16 cellular contexts compared by ENCODE assay signal in the genomic region with DNA sequence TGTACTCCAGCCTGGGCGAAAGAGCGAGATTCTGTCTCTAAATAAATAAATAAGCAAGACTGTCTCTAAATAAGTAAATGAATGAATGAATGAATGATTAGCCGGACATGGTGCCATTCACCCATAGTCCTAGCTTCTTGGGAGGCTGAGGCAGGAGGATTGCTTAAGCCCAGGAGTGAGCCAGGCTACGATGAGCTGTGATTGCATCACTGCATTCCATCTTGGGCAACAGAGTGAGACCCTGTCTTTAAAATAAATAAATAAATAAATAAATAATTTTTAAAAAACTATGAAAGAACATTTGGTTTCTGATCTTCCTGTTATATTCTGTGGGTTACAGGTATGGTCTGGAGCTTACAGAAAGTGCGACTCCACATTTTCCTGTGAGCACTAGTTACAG.
DNase-seq lines count a peak whose midpoint lies in the region; TF ChIP-seq lines count a peak whose summit lies in the region.
"Had no signal": no experiment of that assay in that cellular context is flagged by ENCODE, and none has a peak within 500 bp of the region (broad histone marks: within the 10 kb centered on the region; RNA-seq: fewer than 3 reads in every experiment).

No MANE protein-coding gene starts in this region.

- DNase-seq in EL (peak; percentile 13), LHCN-M2 (ENCODE audit: low read depth) (peak; percentile 2), choroid plexus epithelial cell (ENCODE audit: low read depth) (peak; percentile 27), iris pigment epithelial cell (ENCODE audit: low read depth) (peak; percentile 18), pons (ENCODE audit: low spot score) (no peak), NCI-H1105 treated with DMSO at 0.1 percent for 48 hours (lab: John Stamatoyannopoulos, UW) (no peak), SK-N-DZ (ENCODE audit: low spot score) (no peak)
- DNase-seq: ACHN; AML-193; Caco-2; CD4-positive, alpha-beta T cell; DMS153; DMS79; GM23248; HCEC 1CT; KBM-7 had no signal

- H3K4me3 ChIP-seq in choroid plexus epithelial cell (ENCODE audit: low read depth, low read length), result no peak overlapping the region
- H3K4me3 ChIP-seq: GM23248 had no signal

- no peak for TF ChIP-seq CTCF in choroid plexus epithelial cell (conservative IDR thresholded peaks at IDR 0.05; ENCODE audit: low read depth, low read length)

Comparison
In these comparisons a context has a peak if more than half of its experiments do, and no peak if none do; other contexts are left out.
1. DNase-seq: peak in EL (single experiment), LHCN-M2 (single experiment), choroid plexus epithelial cell (single experiment) and iris pigment epithelial cell (single experiment); none in pons (single experiment), NCI-H1105 treated with DMSO at 0.1 percent for 48 hours (single experiment) and SK-N-DZ (single experiment).